ENCODE assay signal across 8 cellular contexts in the genomic region with DNA sequence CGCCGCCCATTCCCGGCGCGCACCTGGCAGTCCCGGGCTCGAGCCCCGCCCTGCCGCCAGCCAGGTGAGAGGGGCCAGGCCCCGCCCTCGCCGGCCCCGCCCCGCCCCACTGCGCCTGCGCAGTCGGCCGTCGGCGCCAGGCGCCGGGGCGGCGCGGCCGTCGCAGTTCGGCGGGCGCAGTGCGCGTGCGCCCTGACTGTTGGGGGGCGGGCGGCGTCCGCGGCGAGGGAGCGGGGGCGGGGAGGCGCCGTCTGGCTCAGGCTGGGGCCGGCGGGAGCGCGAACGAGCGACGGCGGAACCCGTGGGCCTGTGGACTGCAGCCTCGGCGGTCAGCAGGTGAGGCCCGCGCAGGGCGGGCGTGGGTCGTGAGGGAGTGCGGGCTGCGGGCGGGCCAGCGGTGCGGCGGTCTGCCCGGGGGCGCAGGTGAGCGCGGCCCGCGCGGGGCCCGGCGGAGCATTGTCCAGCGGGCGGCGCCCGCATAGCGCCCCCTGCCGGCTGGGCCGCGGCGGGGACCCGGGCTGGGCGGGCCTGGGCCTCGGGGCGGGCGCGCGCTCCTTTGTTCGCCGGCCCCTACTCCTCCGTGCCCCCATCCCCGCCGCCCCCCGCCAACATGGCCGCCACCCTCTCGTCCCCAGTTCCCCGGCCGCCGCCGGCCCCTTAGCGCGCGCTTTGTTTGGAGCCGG. TPM values are rescaled to one million over a fixed set of nuclear protein-coding genes. Genes with fewer than 3 reads are reported as not detected.
DNase-seq lines count a peak whose midpoint lies in the region; ATAC-seq lines count a peak whose summit lies in the region.

A gene (plus strand): TSS at position 242 of the 683 bp plus-strand sequence. CDS start 38,096 bp downstream, outside the sequence.

- H3K27ac ChIP-seq in esophagus (ENCODE audit: low read depth in 2 of 2, low read length in 1 of 2): peak within 1 kb of the TSS; percentile 97 to 99
- peak within 1 kb of the TSS; percentile 85 for H3K27ac ChIP-seq in muscle layer of duodenum (ENCODE audit: low read length)

- no peaks in the 10 kb centered on the region for H3K27me3 ChIP-seq in esophagus (ENCODE audit: control insufficient read depth in 1 of 2, insufficient read depth in 2 of 2, low read length in 2 of 2)
- no peaks in the 10 kb centered on the region for H3K27me3 ChIP-seq in muscle layer of duodenum (ENCODE audit: low read depth, low read length)

- H3K4me1 ChIP-seq in esophagus (ENCODE audit: control insufficient read depth in 2 of 2, insufficient read depth in 2 of 2, low read length in 1 of 2): no peaks in the 10 kb centered on the region
- H3K4me1 ChIP-seq in muscle layer of duodenum (ENCODE audit: control insufficient read depth in 1 of 2, insufficient read depth in 2 of 2, low read length in 2 of 2): peaks cover 8 to 19% of the 10 kb centered on the region in 2 donors

- in situ Hi-C loops in Caki2 (cut with HindIII; ENCODE audit: low pct_unique_long_range_greater_than_20kb, low sequenced_read_pairs): no loop called here

- H3K4me3 ChIP-seq in esophagus (ENCODE audit: low read depth in 1 of 2, low read length in 2 of 2) (peak within 1 kb of the TSS; percentile 86 to 87), muscle layer of duodenum (ENCODE audit: low read depth in 1 of 2, low read length in 2 of 2) (peak within 1 kb of the TSS; percentile 84 to 86)

- ATAC-seq in GM19463 (IDR thresholded peaks at IDR 0.05; ENCODE audit: unreplicated experiment): peak; percentile 78

- no peaks in the 10 kb centered on the region for H3K9me3 ChIP-seq in esophagus (ENCODE audit: control insufficient read depth in 2 of 2, insufficient read depth in 1 of 2, low read depth in 1 of 2, low read length in 1 of 2)
- no peaks in the 10 kb centered on the region for H3K9me3 ChIP-seq in muscle layer of duodenum (ENCODE audit: control insufficient read depth in 1 of 2, low read length in 2 of 2)

- peak; percentile 69 for DNase-seq in Caki2 (ENCODE audit: low read depth)
- DNase-seq in HK-2 (ENCODE audit: unreplicated experiment): peak; percentile 83
- DNase-seq in OCI-M1 (lab: John Stamatoyannopoulos, UW): peak; percentile 85
- peak; percentile 93 for DNase-seq in activated T-cell treated with anti-CD3 and anti-CD28 coated beads, Interleukin-2, amount 50 U/mL, for 1 hour
- peak; percentile 68 to 84 for DNase-seq in stimulated activated CD8-positive, alpha-beta memory T cell treated with anti-CD3 and anti-CD28 coated beads, Interleukin-7, amount 100 ng/mL, for 4 hours (ENCODE audit: low read depth in 2 of 2)

- no peaks in the 10 kb centered on the region for H3K36me3 ChIP-seq in esophagus (ENCODE audit: control insufficient read depth in 2 of 2, insufficient read depth in 2 of 2, low read length in 1 of 2)
- H3K36me3 ChIP-seq in muscle layer of duodenum (ENCODE audit: control insufficient read depth in 1 of 2, insufficient read depth in 2 of 2, low read length in 2 of 2): no peaks in the 10 kb centered on the region

- WGBS in esophagus, 2 donors: 1% methylated on average over 70 to 106 of the region's 106 CpGs

RNA-seq across cellular contexts. Expression of the gene that starts here (rescaled TPM):
- 83.5 and 85.7 TPM in 2 replicates for total RNA-seq in Caki2 (2014; rRNA removed; shearing (Covaris generic); ENCODE audit: low replicate concordance)
- polyA plus RNA-seq in esophagus: 10 to 100 TPM; 13.9 to 17.7 TPM

Comparison
In these comparisons a context has a peak if more than half of its experiments do, and no peak if none do; other contexts are left out.
1. Peak in every context shown above with its lines: DNase-seq, ATAC-seq, H3K4me3 ChIP-seq and H3K27ac ChIP-seq.